Comparison of ENCODE assay signal across 26 cellular contexts in genomic region chr3:167839460-167839859, GRCh38.
DNase-seq lines count a peak whose midpoint lies in the region; ATAC-seq, FAIRE-seq and TF ChIP-seq lines count a peak whose summit lies in the region.
"Had no signal": no experiment of that assay in that cellular context is flagged by ENCODE, and none has a peak within 500 bp of the region (broad histone marks: within the 10 kb centered on the region; RNA-seq: fewer than 3 reads in every experiment).

No MANE protein-coding gene starts in this region.

- H4K20me1 ChIP-seq in GM12878 (ENCODE audit: control insufficient read depth, insufficient read depth) = no peaks in the 10 kb centered on the region

- H3K4me3 ChIP-seq in GM12878 (no peak overlapping the region), esophagus squamous epithelium (no peak overlapping the region)
- H3K4me3 ChIP-seq: HAP-1, mucosa of descending colon, neural progenitor cell, thoracic aorta had no signal

- RAD21 ChIA-PET in GM12878 (lab: Charles Lee; ENCODE audit: unreplicated experiment) = no interaction called here

- no peak for TF ChIP-seq POLR2A in GM12878 (IDR thresholded peaks at IDR 0.05; ENCODE audit: low read depth, low read length)
- no peak for TF ChIP-seq POLR2A in esophagus squamous epithelium (IDR thresholded peaks at IDR 0.05)

- intact Hi-C loops in GM12878 (cut with micrococcal nuclease; ENCODE audit: unreplicated experiment) = no loop called here
- intact Hi-C loops in esophagus squamous epithelium (cut with DNase I) = no loop called here

- no peaks in the 10 kb centered on the region for H3K79me2 ChIP-seq in GM12878 (ENCODE audit: control insufficient read depth, insufficient read depth, low read length)

- H3K4me1 ChIP-seq in GM12878 (ENCODE audit: control insufficient read depth, insufficient read depth, low read length) (no peaks in the 10 kb centered on the region), esophagus squamous epithelium (peaks cover 0 to 18% (median 9%) of the 10 kb centered on the region in 3 donors)
- H3K4me1 ChIP-seq: HAP-1, neural progenitor cell had no signal

- BruUV-seq in GM12878 (replicated peaks; lab: Mats Ljungman, UMichigan) = no TSS peak

- no peak overlapping the region for H3K4me2 ChIP-seq in GM12878 (ENCODE audit: control insufficient read depth, insufficient read depth)
- H3K4me2 ChIP-seq: neural progenitor cell had no signal

- H3K36me3 ChIP-seq in GM12878 (ENCODE audit: control insufficient read depth in 2 of 2, insufficient read depth in 2 of 2, low read length in 1 of 2) (no peaks in the 10 kb centered on the region), esophagus squamous epithelium (no peaks in the 10 kb centered on the region)
- H3K36me3 ChIP-seq: HAP-1, neural progenitor cell, thoracic aorta had no signal

- TF ChIP-seq RAD21 in GM12878 (IDR thresholded peaks at IDR 0.05; ENCODE audit: insufficient read depth, low read depth, low read length) = no peak

- no peaks in the 10 kb centered on the region for H3K27me3 ChIP-seq in GM12878 (replicated peaks in 1 of 2; ENCODE audit: control insufficient read depth in 2 of 2, insufficient read depth in 2 of 2, low read length in 1 of 2)
- no peaks in the 10 kb centered on the region for H3K27me3 ChIP-seq in esophagus squamous epithelium
- H3K27me3 ChIP-seq: neural progenitor cell had no signal

- no peak for TF ChIP-seq EP300 in GM12878 (IDR thresholded peaks at IDR 0.05; ENCODE audit: borderline replicate concordance in 1 of 2, control insufficient read depth in 1 of 2, low read depth in 2 of 2, low read length in 2 of 2)

- no peak overlapping the region for H3K9ac ChIP-seq in GM12878 (ENCODE audit: control insufficient read depth, insufficient read depth, low read length)
- H3K9ac ChIP-seq: neural progenitor cell had no signal

- no peak for DNase-seq in GM12878 (ENCODE audit: low read depth, low spot score)
- no peak for DNase-seq in esophagus squamous epithelium (lab: John Stamatoyannopoulos, UW)
- DNase-seq in NCI-H1105 treated with DMSO at 0.1 percent for 48 hours (lab: John Stamatoyannopoulos, UW) = no peak
- DNase-seq in anterior cingulate cortex (lab: John Stamatoyannopoulos, UW) = no peak
- no peak for DNase-seq in ACHN
- DNase-seq: activated CD4-positive, alpha-beta memory T cell treated with anti-CD3 and anti-CD28 coated beads, Interleukin-2, amount 10 ng/mL, durations not matched to agents 7 days and 5 days; activated naive CD4-positive, alpha-beta T cell treated with anti-CD3 and anti-CD28 coated beads for 36 hours; activated T-cell treated with anti-CD3 and anti-CD28 coated beads, Interleukin-2, amount 50 U/mL, for 4 hours; CD4-positive, alpha-beta memory T cell; DMS153; effector memory CD4-positive, alpha-beta T cell; GDM1; glutamatergic neuron; Kasumi-1; mucosa of descending colon; NCI-H1105; NCI-H526 treated with DMSO at 0.1 percent for 48 hours; SIG-M5; T-helper 17 cell had no signal

- FAIRE-seq in GM12878 (lab: Jason Lieb, UNC) = no peak
- FAIRE-seq: astrocyte had no signal

- ATAC-seq in GM18502 (IDR thresholded peaks at IDR 0.05; ENCODE audit: poor library complexity, unreplicated experiment) = peak; percentile 69
- ATAC-seq in GM19452 (IDR thresholded peaks at IDR 0.05; ENCODE audit: unreplicated experiment) = peak; percentile 47
- peak; percentile 47 for ATAC-seq in HG02884 (IDR thresholded peaks at IDR 0.05; ENCODE audit: unreplicated experiment)
- ATAC-seq in GM12878 = peak; percentile 80
- ATAC-seq: activated T-cell treated with anti-CD3 and anti-CD28 coated beads, Interleukin-2, amount 50 U/mL, for 4 hours; mucosa of descending colon; T-helper 17 cell had no signal

- H2AFZ ChIP-seq in GM12878 (ENCODE audit: control insufficient read depth, low read depth, low read length) = no peak overlapping the region
- H2AFZ ChIP-seq: neural progenitor cell had no signal

- SMC1A ChIA-PET in GM12878 (lab: Charles Lee; ENCODE audit: uncharacterized antibody, unreplicated experiment) = no interaction called here

- H3K27ac ChIP-seq in GM12878 (ENCODE audit: control insufficient read depth, insufficient read depth) (no peak overlapping the region), esophagus squamous epithelium (no peak overlapping the region)
- H3K27ac ChIP-seq: neural progenitor cell, thoracic aorta had no signal

- POLR2A ChIA-PET in GM12878 (lab: Charles Lee) = no interaction called here

- CTCF ChIA-PET in GM12878 (lab: Yijun Ruan, JAX) = interaction anchor here (1.0 to 2.0 kb wide), 3 partner anchors 43 to 202 kb away, joined by 3 to 9 read pairs (median 3); no protein-coding TSS in a partner anchor

- in situ Hi-C loops in GM12878 (cut with MboI) = no loop called here
- in situ Hi-C loops in ACHN (cut with HindIII; ENCODE audit: low pct_ligation_motif_present, low pct_unique_long_range_greater_than_20kb, low sequenced_read_pairs) = no loop called here

- H3K9me3 ChIP-seq in GM12878 (replicated peaks; ENCODE audit: control insufficient read depth, insufficient read depth, low read length) = no peaks in the 10 kb centered on the region; the same call in 2 of the 3 replicates
- no peaks in the 10 kb centered on the region for H3K9me3 ChIP-seq in esophagus squamous epithelium
- H3K9me3 ChIP-seq: HAP-1, mucosa of descending colon, thoracic aorta had no signal

- 7% methylated on average over 1 of the region's 1 CpG for WGBS in GM12878 (ENCODE audit: insufficient coverage, insufficient replicate concordance, low lambda C conversion rate, missing lambda C conversion rate)
- 38 to 53% methylated on average over 1 of the region's 1 CpG for WGBS in esophagus squamous epithelium, 2 donors

- TF ChIP-seq CTCF in GM12878 (IDR thresholded peaks at IDR 0.05 in 2 of 3, conservative IDR thresholded peaks at IDR 0.05 in 1 of 3; ENCODE audit: control insufficient read depth in 2 of 3, extremely low read depth in 1 of 3, insufficient read depth in 1 of 3, low read depth in 3 of 3, low read length in 3 of 3) (no peak), esophagus squamous epithelium (IDR thresholded peaks at IDR 0.05) (no peak)

TF ChIP-seq in GM12878, 131 proteins besides CTCF, POLR2A, EP300 and RAD21:
- TF ChIP-seq NFIC (IDR thresholded peaks at IDR 0.05; ENCODE audit: low read depth, low read length) (no peak), ETV6 (conservative IDR thresholded peaks at IDR 0.05 in 1 of 2, IDR thresholded peaks at IDR 0.05 in 1 of 2; ENCODE audit: borderline replicate concordance in 1 of 2, low read depth in 1 of 2) (no peak), MAX (IDR thresholded peaks at IDR 0.05; ENCODE audit: low read depth, low read length) (no peak), SREBF2 (IDR thresholded peaks at IDR 0.05; ENCODE audit: low read length) (no peak), JUNB (IDR thresholded peaks at IDR 0.05) (no peak), CREB1 (IDR thresholded peaks at IDR 0.05; ENCODE audit: low read depth) (no peak), DPF2 (IDR thresholded peaks at IDR 0.05) (no peak), PML (IDR thresholded peaks at IDR 0.05; ENCODE audit: low read length) (no peak)
